In genomic region chr1:24549210-24549609, GRCh38 we compare ENCODE assay signal across 4 cellular contexts. TPM values are rescaled to one million over a fixed set of nuclear protein-coding genes. Genes with fewer than 3 reads are reported as not detected.
"Had no signal": no experiment of that assay in that cellular context is flagged by ENCODE, and none has a peak within 500 bp of the region (broad histone marks: within the 10 kb centered on the region; RNA-seq: fewer than 3 reads in every experiment).

No MANE protein-coding gene starts in this region.

RNA-seq across cellular contexts. Expression of gene NCMAP, which starts 6.7 kb away (rescaled TPM):
- total RNA-seq: activated B cell treated with CpG ODN at 0.5 μM for 24 hours, bronchial epithelial cell, RPMI7951, SJCRH30 had no signal
